8 cellular contexts compared by ENCODE assay signal in the genomic region with DNA sequence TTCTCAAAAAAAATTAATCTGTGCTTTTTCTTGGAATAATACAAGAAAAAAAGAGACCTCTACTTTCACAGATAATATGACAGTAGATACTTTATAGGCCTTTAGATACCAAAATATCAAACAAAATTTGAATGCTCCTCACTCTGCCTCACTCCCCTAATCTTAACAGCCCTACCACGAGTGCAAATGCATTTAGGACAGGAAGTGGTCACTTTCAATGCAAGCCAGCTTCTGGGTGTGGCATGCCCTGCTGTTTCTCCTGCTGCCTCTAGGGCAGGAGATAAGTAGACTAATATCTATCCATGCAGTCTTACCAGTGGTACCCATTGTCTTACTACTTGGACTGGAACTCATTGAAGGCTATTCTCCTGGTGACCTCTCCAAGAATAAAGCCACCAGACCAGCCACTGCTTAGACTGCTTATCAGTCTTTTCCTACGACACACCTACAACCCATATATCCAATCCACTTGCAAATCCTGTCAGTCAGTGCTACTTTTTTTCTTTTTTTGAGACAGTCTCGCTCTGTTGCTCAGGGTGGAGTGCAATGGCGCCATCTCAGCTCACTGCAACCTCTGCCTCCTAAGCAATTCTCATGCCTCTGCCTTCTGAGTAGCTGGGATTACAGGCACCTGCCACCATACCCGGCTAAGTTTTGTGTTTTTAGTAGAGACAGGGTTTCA. TPM values are rescaled to one million over a fixed set of nuclear protein-coding genes. Genes with fewer than 3 reads are reported as not detected.
DNase-seq lines count a peak whose midpoint lies in the region; ATAC-seq and TF ChIP-seq lines count a peak whose summit lies in the region.

No MANE protein-coding gene starts in this region.

- no peak overlapping the region for H3K27ac ChIP-seq in OCI-LY7 (ENCODE audit: low read depth, low read length, poor library complexity, severe bottlenecking)
- no peak overlapping the region for H3K27ac ChIP-seq in sigmoid colon

- no peaks in the 10 kb centered on the region for H3K79me2 ChIP-seq in OCI-LY7 (ENCODE audit: insufficient read depth, low read depth, low read length)

- H3K4me1 ChIP-seq in OCI-LY7 (ENCODE audit: insufficient read depth, low read length, poor library complexity, severe bottlenecking) (no peaks in the 10 kb centered on the region), sigmoid colon (no peaks in the 10 kb centered on the region)

- peak; percentile 57 for TF ChIP-seq CTCF in OCI-LY7 (conservative IDR thresholded peaks at IDR 0.05; ENCODE audit: low read length)
- TF ChIP-seq CTCF in sigmoid colon (IDR thresholded peaks at IDR 0.05) = no peak

- H3K4me2 ChIP-seq in OCI-LY7 (ENCODE audit: low read length) = no peak overlapping the region

- peak; percentile 57 for DNase-seq in DMS153 (lab: John Stamatoyannopoulos, UW)
- DNase-seq in OCI-LY7 (ENCODE audit: low spot score) = peak; percentile 48
- DNase-seq in erythroblast (lab: John Stamatoyannopoulos, UW) = peak; percentile 72 to 87
- DNase-seq in ureter (ENCODE audit: low spot score) = no peak
- no peak for DNase-seq in cortex of kidney (lab: John Stamatoyannopoulos, UW)
- no peak for DNase-seq in sigmoid colon

- ATAC-seq in GM19025 (IDR thresholded peaks at IDR 0.05; ENCODE audit: low read depth, unreplicated experiment) (peak; percentile 90), HG03039 (IDR thresholded peaks at IDR 0.05; ENCODE audit: unreplicated experiment) (peak; percentile 83)

- WGBS in sigmoid colon, 2 donors = 72 to 74% methylated on average over 5 of the region's 5 CpGs

- H4K20me1 ChIP-seq in OCI-LY7 (ENCODE audit: insufficient read depth, low read length) = no peaks in the 10 kb centered on the region

- TF ChIP-seq EP300 in sigmoid colon (IDR thresholded peaks at IDR 0.05) = no peak

- CTCF ChIA-PET in OCI-LY7 (lab: Charles Lee; ENCODE audit: unreplicated experiment) = no interaction called here

- BruUV-seq in OCI-LY7 (replicated peaks; lab: Mats Ljungman, UMichigan) = no TSS peak

- H3K4me3 ChIP-seq in OCI-LY7 (ENCODE audit: low read depth, low read length, poor library complexity, severe bottlenecking) (no peak overlapping the region), sigmoid colon (no peak overlapping the region)

- H3K27me3 ChIP-seq in sigmoid colon = no peaks in the 10 kb centered on the region

- H2AFZ ChIP-seq in OCI-LY7 (ENCODE audit: low read length) = no peak overlapping the region

- POLR2A ChIA-PET in OCI-LY7 (lab: Charles Lee) = no interaction called here

- intact Hi-C loops in OCI-LY7 (cut with micrococcal nuclease; ENCODE audit: unreplicated experiment) = no loop called here
- intact Hi-C loops in sigmoid colon (cut with DNase I) = no loop called here

- TF ChIP-seq POLR2A in erythroblast (IDR thresholded peaks at IDR 0.05; ENCODE audit: low read length) (no peak), sigmoid colon (IDR thresholded peaks at IDR 0.05) (no peak)

- no peaks in the 10 kb centered on the region for H3K9me3 ChIP-seq in OCI-LY7 (ENCODE audit: low read length)
- H3K9me3 ChIP-seq in sigmoid colon = no peaks in the 10 kb centered on the region

- no peaks in the 10 kb centered on the region for H3K9me2 ChIP-seq in OCI-LY7 (ENCODE audit: insufficient read depth, low read length)

- H3K36me3 ChIP-seq in OCI-LY7 (ENCODE audit: insufficient read depth, low read length) (no peaks in the 10 kb centered on the region), sigmoid colon (no peaks in the 10 kb centered on the region)

RNA-seq across cellular contexts. Expression of a gene that starts 23.0 kb away (rescaled TPM):
- total RNA-seq in OCI-LY7 (2014; rRNA removed; shearing (Covaris generic)) = not detected in 2 replicates
- total RNA-seq in OCI-LY7 (2022) (not detected in 2 replicates), ureter (11.0 TPM), sigmoid colon (1 to 10 TPM; 2.3 to 4.5 (median 3.3) TPM)
- under 1 TPM in 2 of 3 donors, not detected in 1; 0.23 to 0.61 TPM for polyA plus RNA-seq in sigmoid colon

RNA-seq across cellular contexts. Expression of a gene that starts 24.3 kb away (rescaled TPM):
- 19.4 and 22.0 TPM in 2 replicates for total RNA-seq in OCI-LY7 (2014; rRNA removed; shearing (Covaris generic))
- 36.1 and 40.8 TPM in 2 replicates for total RNA-seq in OCI-LY7 (2022)
- total RNA-seq in ureter = 67.7 TPM
- 100 to 1,000 TPM in 2 of 4 donors, 10 to 100 TPM in 2; 90.7 to 105 (median 99.5) TPM for total RNA-seq in sigmoid colon
- polyA plus RNA-seq in sigmoid colon = 10 to 100 TPM in 1 of 3 donors, 1 to 10 TPM in 2; 1.8 to 12.9 (median 4.2) TPM

Comparison
In these comparisons a context has a peak if more than half of its experiments do, and no peak if none do; other contexts are left out.
1. DNase-seq: peak in DMS153 (single experiment), OCI-LY7 (single experiment) and erythroblast (2 of 2); none in ureter (single experiment), cortex of kidney (single experiment) and sigmoid colon (single experiment).